9 cellular contexts compared by ENCODE assay signal in the genomic region with DNA sequence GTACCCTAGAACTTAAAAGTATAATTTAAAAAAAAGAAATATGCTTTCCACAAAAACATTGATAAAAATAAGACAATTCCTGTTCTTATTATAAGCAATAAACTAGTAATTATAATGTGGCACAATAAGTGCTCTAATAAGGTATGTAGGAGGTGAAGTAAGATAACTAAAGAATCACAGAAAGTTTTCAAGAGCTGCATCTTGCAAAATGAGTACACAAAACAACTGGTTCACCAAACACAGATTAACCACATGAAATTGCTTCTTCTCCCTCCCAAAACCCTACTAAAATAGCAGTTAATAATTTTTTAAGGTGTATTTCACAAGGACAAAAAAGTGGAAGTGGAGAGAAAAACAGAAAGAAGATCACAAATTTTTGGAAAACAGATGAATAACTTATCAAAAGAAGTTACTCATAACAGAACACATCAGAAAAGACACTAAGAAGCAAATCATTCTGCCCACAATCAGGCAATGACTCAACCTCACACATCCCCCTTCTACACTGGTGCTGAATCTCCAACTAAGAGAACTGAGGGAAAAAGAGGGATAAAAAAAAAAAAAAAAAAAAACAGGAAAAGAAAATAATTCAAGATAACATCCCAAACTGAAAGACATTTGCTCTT.
A peak's percentile ranks its signal among the peaks of the same experiment; 100 is the strongest.
DNase-seq lines count a peak whose midpoint lies in the region; ATAC-seq, FAIRE-seq and TF ChIP-seq lines count a peak whose summit lies in the region.
"Had no signal": no experiment of that assay in that cellular context is flagged by ENCODE, and none has a peak within 500 bp of the region (broad histone marks: within the 10 kb centered on the region; RNA-seq: fewer than 3 reads in every experiment).

No MANE protein-coding gene starts in this region.

- no peak overlapping the region for H3K4me3 Mint-ChIP-seq in activated CD8-positive, alpha-beta T cell treated with anti-CD3 and anti-CD28 coated beads for 36 hours
- H3K4me3 Mint-ChIP-seq in activated CD8-positive, alpha-beta T cell treated with anti-CD3 and anti-CD28 coated beads, Interleukin-2, amount 10 ng/mL, durations not matched to agents 7 days and 5 days, result no peak overlapping the region

- no peaks in the 10 kb centered on the region for H3F3A ChIP-seq in smooth muscle cell (ENCODE audit: low read depth)

- H3K4me1 ChIP-seq in smooth muscle cell (ENCODE audit: low read depth) (no peaks in the 10 kb centered on the region), pancreas (peaks cover 0 to under 1% (median 0%) of the 10 kb centered on the region in 3 donors)

- no peak for TF ChIP-seq CTCF in activated CD8-positive, alpha-beta T cell treated with anti-CD3 and anti-CD28 coated beads for 36 hours (IDR thresholded peaks at IDR 0.05)
- TF ChIP-seq CTCF in smooth muscle cell (IDR thresholded peaks at IDR 0.05; ENCODE audit: borderline replicate concordance, insufficient read depth, poor library complexity, severe bottlenecking) (no peak), lower leg skin (IDR thresholded peaks at IDR 0.05) (no peak), pancreas (IDR thresholded peaks at IDR 0.05) (no peak)

- DNase-seq in activated CD8-positive, alpha-beta T cell treated with anti-CD3 and anti-CD28 coated beads for 36 hours, result peak; percentile 13
- DNase-seq in activated CD8-positive, alpha-beta T cell treated with anti-CD3 and anti-CD28 coated beads, Interleukin-2, amount 10 ng/mL, durations not matched to agents 7 days and 5 days, result no peak
- DNase-seq in amniotic stem cell (lab: John Stamatoyannopoulos, UW) (peak; percentile 2), smooth muscle cell (lab: John Stamatoyannopoulos, UW; ENCODE audit: unreplicated experiment) (no peak), lower leg skin (ENCODE audit: low spot score in 2 of 2) (no peak), pancreas (no peak), middle frontal gyrus (ENCODE audit: extremely low spot score, low spot score) (no peak)
- DNase-seq: NCI-H1417 had no signal

- ATAC-seq in activated CD8-positive, alpha-beta T cell treated with anti-CD3 and anti-CD28 coated beads for 36 hours, result peak; percentile 56
- ATAC-seq in activated CD8-positive, alpha-beta T cell treated with anti-CD3 and anti-CD28 coated beads, Interleukin-2, amount 10 ng/mL, durations not matched to agents 7 days and 5 days, result no peak
- ATAC-seq in HG02885 (IDR thresholded peaks at IDR 0.05; ENCODE audit: poor library complexity, unreplicated experiment), result peak; percentile 75
- ATAC-seq in pancreas, result no peak

- POLR2A ChIA-PET in activated CD8-positive, alpha-beta T cell treated with anti-CD3 and anti-CD28 coated beads for 36 hours (lab: Charles Lee), result no interaction called here
- POLR2A ChIA-PET in activated CD8-positive, alpha-beta T cell treated with anti-CD3 and anti-CD28 coated beads, Interleukin-2, amount 10 ng/mL, durations not matched to agents 7 days and 5 days (lab: Charles Lee), result no interaction called here

- H3K4me1 Mint-ChIP-seq in activated CD8-positive, alpha-beta T cell treated with anti-CD3 and anti-CD28 coated beads for 36 hours (ENCODE audit: low read depth), result peaks cover 11% of the 10 kb centered on the region
- H3K4me1 Mint-ChIP-seq in activated CD8-positive, alpha-beta T cell treated with anti-CD3 and anti-CD28 coated beads, Interleukin-2, amount 10 ng/mL, durations not matched to agents 7 days and 5 days (ENCODE audit: low read depth), result peaks cover 5% of the 10 kb centered on the region

- H3K36me3 Mint-ChIP-seq in activated CD8-positive, alpha-beta T cell treated with anti-CD3 and anti-CD28 coated beads for 36 hours (ENCODE audit: low read depth), result peaks cover 4% of the 10 kb centered on the region
- H3K36me3 Mint-ChIP-seq in activated CD8-positive, alpha-beta T cell treated with anti-CD3 and anti-CD28 coated beads, Interleukin-2, amount 10 ng/mL, durations not matched to agents 7 days and 5 days (ENCODE audit: low read depth), result peaks cover 5% of the 10 kb centered on the region

- no peak for TF ChIP-seq POLR2A in lower leg skin (IDR thresholded peaks at IDR 0.05)

- H3K27ac Mint-ChIP-seq in activated CD8-positive, alpha-beta T cell treated with anti-CD3 and anti-CD28 coated beads for 36 hours, result no peak overlapping the region
- no peak overlapping the region for H3K27ac Mint-ChIP-seq in activated CD8-positive, alpha-beta T cell treated with anti-CD3 and anti-CD28 coated beads, Interleukin-2, amount 10 ng/mL, durations not matched to agents 7 days and 5 days

- peak overlapping the region; percentile 47 for H3K4me2 ChIP-seq in smooth muscle cell

- H3K4me3 ChIP-seq in smooth muscle cell, result no peak overlapping the region
- no peak overlapping the region for H3K4me3 ChIP-seq in lower leg skin (ENCODE audit: low read depth, poor library complexity, severe bottlenecking)
- no peak overlapping the region for H3K4me3 ChIP-seq in pancreas

- H3K27ac ChIP-seq in smooth muscle cell (ENCODE audit: low read depth) (peak overlapping the region; percentile 10), pancreas (no peak overlapping the region)

- H3K79me2 ChIP-seq in smooth muscle cell (ENCODE audit: low read depth), result peaks cover 3% of the 10 kb centered on the region

- H3K9ac ChIP-seq in smooth muscle cell (ENCODE audit: low read depth), result no peak overlapping the region

- no peak overlapping the region for H2AFZ ChIP-seq in smooth muscle cell (ENCODE audit: low read depth)

- no peaks in the 10 kb centered on the region for H3K36me3 ChIP-seq in smooth muscle cell (ENCODE audit: low read depth)
- H3K36me3 ChIP-seq in pancreas, result no peaks in the 10 kb centered on the region

- H3K27me3 ChIP-seq in smooth muscle cell (ENCODE audit: low read depth), result no peaks in the 10 kb centered on the region
- H3K27me3 ChIP-seq in pancreas, result no peaks in the 10 kb centered on the region

- H3K9me3 ChIP-seq in smooth muscle cell (replicated peaks; ENCODE audit: low read depth) (no peaks in the 10 kb centered on the region), pancreas (no peaks in the 10 kb centered on the region)

- no peaks in the 10 kb centered on the region for H3K9me3 Mint-ChIP-seq in activated CD8-positive, alpha-beta T cell treated with anti-CD3 and anti-CD28 coated beads for 36 hours
- H3K9me3 Mint-ChIP-seq in activated CD8-positive, alpha-beta T cell treated with anti-CD3 and anti-CD28 coated beads, Interleukin-2, amount 10 ng/mL, durations not matched to agents 7 days and 5 days (ENCODE audit: insufficient read depth), result no peaks in the 10 kb centered on the region

- H4K20me1 ChIP-seq in smooth muscle cell (ENCODE audit: low read depth), result peaks cover 16% of the 10 kb centered on the region

- intact Hi-C loops in activated CD8-positive, alpha-beta T cell treated with anti-CD3 and anti-CD28 coated beads for 36 hours (cut with micrococcal nuclease), result no loop called here
- intact Hi-C loops in lower leg skin (cut with DNase I; ENCODE audit: low total_unique reads), result no loop called here
- intact Hi-C loops in pancreas (cut with DNase I), result no loop called here

- FAIRE-seq in pancreas (lab: Jason Lieb, UNC), result no peak

- CTCF ChIA-PET in activated CD8-positive, alpha-beta T cell treated with anti-CD3 and anti-CD28 coated beads for 36 hours (lab: Charles Lee), result no interaction called here
- CTCF ChIA-PET in activated CD8-positive, alpha-beta T cell treated with anti-CD3 and anti-CD28 coated beads, Interleukin-2, amount 10 ng/mL, durations not matched to agents 7 days and 5 days (lab: Charles Lee), result no interaction called here

- H3K27me3 Mint-ChIP-seq in activated CD8-positive, alpha-beta T cell treated with anti-CD3 and anti-CD28 coated beads for 36 hours, result no peaks in the 10 kb centered on the region
- no peaks in the 10 kb centered on the region for H3K27me3 Mint-ChIP-seq in activated CD8-positive, alpha-beta T cell treated with anti-CD3 and anti-CD28 coated beads, Interleukin-2, amount 10 ng/mL, durations not matched to agents 7 days and 5 days (ENCODE audit: low read depth)

Comparison
In these comparisons a context has a peak if more than half of its experiments do, and no peak if none do; other contexts are left out.
1. ATAC-seq: peak in activated CD8-positive, alpha-beta T cell treated with anti-CD3 and anti-CD28 coated beads for 36 hours (single experiment) and HG02885 (single experiment); none in activated CD8-positive, alpha-beta T cell treated with anti-CD3 and anti-CD28 coated beads, Interleukin-2, amount 10 ng/mL, durations not matched to agents 7 days and 5 days (single experiment) and pancreas (0 of 4).
2. DNase-seq: peak in activated CD8-positive, alpha-beta T cell treated with anti-CD3 and anti-CD28 coated beads for 36 hours (single experiment) and amniotic stem cell (single experiment); none in activated CD8-positive, alpha-beta T cell treated with anti-CD3 and anti-CD28 coated beads, Interleukin-2, amount 10 ng/mL, durations not matched to agents 7 days and 5 days (single experiment), smooth muscle cell (single experiment), lower leg skin (0 of 2), pancreas (0 of 6) and middle frontal gyrus (single experiment).